ENCODE assay signal across 1 cellular context in genomic region chr2:207847098-207847806, GRCh38.
TF ChIP-seq lines count a peak whose summit lies in the region.

No MANE protein-coding gene starts in this region.

TF ChIP-seq in HepG2, 621 proteins besides CTCF, POLR2A, EP300 and RAD21 (continued from another document and continues in another):
- TF ChIP-seq ZNF280D (CRISPR knock-in tag; IDR thresholded peaks at IDR 0.05) (peak; percentile 89), PRMT3 (CRISPR knock-in tag; IDR thresholded peaks at IDR 0.05; ENCODE audit: borderline replicate concordance, low read depth) (no peak), ZNF431 (CRISPR knock-in tag; IDR thresholded peaks at IDR 0.05; ENCODE audit: borderline replicate concordance, low read depth) (no peak; the same call in 1 of the 2 replicates), TRIM22 (IDR thresholded peaks at IDR 0.05) (no peak), BHLHE40 (IDR thresholded peaks at IDR 0.05; ENCODE audit: low read length) (no peak), MIXL1 (CRISPR knock-in tag; IDR thresholded peaks at IDR 0.05) (peak; percentile 65), KAT8 (CRISPR knock-in tag; IDR thresholded peaks at IDR 0.05) (peak; percentile 63; the same call in 1 of the 2 replicates), ATF3 (CRISPR knock-in tag; IDR thresholded peaks at IDR 0.05) (0 out of 2 replicates have a peak, but pooled peaks have one; percentile 12), NR2F6 (IDR thresholded peaks at IDR 0.05) (peak; percentile 98), NR2F6 (CRISPR knock-in tag; IDR thresholded peaks at IDR 0.05) (peak; percentile 97), ZNF761 (CRISPR knock-in tag; conservative IDR thresholded peaks at IDR 0.05) (no peak), NFKBIZ (CRISPR knock-in tag; IDR thresholded peaks at IDR 0.05) (peak; percentile 81), UBTF (CRISPR knock-in tag; IDR thresholded peaks at IDR 0.05) (no peak; the same call in 1 of the 2 replicates), MZF1 (CRISPR knock-in tag; IDR thresholded peaks at IDR 0.05; ENCODE audit: borderline replicate concordance) (no peak), THAP11 (CRISPR knock-in tag; IDR thresholded peaks at IDR 0.05) (peak; percentile 51), ARID3A (IDR thresholded peaks at IDR 0.05; ENCODE audit: low read depth, low read length) (peak; percentile 84; the same call in 1 of the 2 replicates), MTA1 (CRISPR knock-in tag; IDR thresholded peaks at IDR 0.05; ENCODE audit: borderline replicate concordance) (no peak), ARNT2 (CRISPR knock-in tag; IDR thresholded peaks at IDR 0.05; ENCODE audit: low read depth) (no peak), ZNF143 (CRISPR knock-in tag; IDR thresholded peaks at IDR 0.05) (no peak; the same call in 1 of the 2 replicates), TOPORS (CRISPR knock-in tag; IDR thresholded peaks at IDR 0.05) (no peak), WIZ (CRISPR knock-in tag; IDR thresholded peaks at IDR 0.05) (no peak), ZNF883 (CRISPR knock-in tag; IDR thresholded peaks at IDR 0.05; ENCODE audit: not compliant biosample characterization) (no peak), MXI1 (IDR thresholded peaks at IDR 0.05; ENCODE audit: borderline replicate concordance, low read depth, low read length) (peak; percentile 31; the same call in 1 of the 3 replicates), ZNF343 (CRISPR knock-in tag; IDR thresholded peaks at IDR 0.05) (peak; percentile 21; the same call in 1 of the 2 replicates), ZNF567 (CRISPR knock-in tag; IDR thresholded peaks at IDR 0.05; ENCODE audit: borderline replicate concordance) (no peak), DMTF1 (CRISPR knock-in tag; IDR thresholded peaks at IDR 0.05) (no peak), TERF1 (CRISPR knock-in tag; IDR thresholded peaks at IDR 0.05) (no peak; the same call in 1 of the 2 replicates), ZNF615 (CRISPR knock-in tag; IDR thresholded peaks at IDR 0.05; ENCODE audit: borderline replicate concordance) (peak; percentile 34; the same call in 1 of the 2 replicates), ZBTB33 (CRISPR knock-in tag; IDR thresholded peaks at IDR 0.05) (no peak), HDAC1 (CRISPR knock-in tag; IDR thresholded peaks at IDR 0.05) (peak; percentile 39), PATZ1 (CRISPR knock-in tag; IDR thresholded peaks at IDR 0.05) (peak; percentile 72), ELF1 (CRISPR knock-in tag; IDR thresholded peaks at IDR 0.05) (peak; percentile 17; the same call in 1 of the 2 replicates), ZNF350 (CRISPR knock-in tag; IDR thresholded peaks at IDR 0.05; ENCODE audit: borderline replicate concordance, low read depth) (0 out of 2 replicates have a peak, but pooled peaks have one; percentile 48)
- TF ChIP-seq, protein P1, sequence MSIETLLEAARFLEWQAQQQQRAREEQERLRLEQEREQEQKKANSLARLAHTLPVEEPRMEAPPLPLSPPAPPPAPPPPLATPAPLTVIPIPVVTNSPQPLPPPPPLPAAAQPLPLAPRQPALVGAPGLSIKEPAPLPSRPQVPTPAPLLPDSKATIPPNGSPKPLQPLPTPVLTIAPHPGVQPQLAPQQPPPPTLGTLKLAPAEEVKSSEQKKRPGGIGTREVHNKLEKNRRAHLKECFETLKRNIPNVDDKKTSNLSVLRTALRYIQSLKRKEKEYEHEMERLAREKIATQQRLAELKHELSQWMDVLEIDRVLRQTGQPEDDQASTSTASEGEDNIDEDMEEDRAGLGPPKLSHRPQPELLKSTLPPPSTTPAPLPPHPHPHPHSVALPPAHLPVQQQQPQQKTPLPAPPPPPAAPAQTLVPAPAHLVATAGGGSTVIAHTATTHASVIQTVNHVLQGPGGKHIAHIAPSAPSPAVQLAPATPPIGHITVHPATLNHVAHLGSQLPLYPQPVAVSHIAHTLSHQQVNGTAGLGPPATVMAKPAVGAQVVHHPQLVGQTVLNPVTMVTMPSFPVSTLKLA (IDR thresholded peaks at IDR 0.05): peak; percentile 16; the same call in 1 of the 2 replicates
- TF ChIP-seq, protein P2, sequence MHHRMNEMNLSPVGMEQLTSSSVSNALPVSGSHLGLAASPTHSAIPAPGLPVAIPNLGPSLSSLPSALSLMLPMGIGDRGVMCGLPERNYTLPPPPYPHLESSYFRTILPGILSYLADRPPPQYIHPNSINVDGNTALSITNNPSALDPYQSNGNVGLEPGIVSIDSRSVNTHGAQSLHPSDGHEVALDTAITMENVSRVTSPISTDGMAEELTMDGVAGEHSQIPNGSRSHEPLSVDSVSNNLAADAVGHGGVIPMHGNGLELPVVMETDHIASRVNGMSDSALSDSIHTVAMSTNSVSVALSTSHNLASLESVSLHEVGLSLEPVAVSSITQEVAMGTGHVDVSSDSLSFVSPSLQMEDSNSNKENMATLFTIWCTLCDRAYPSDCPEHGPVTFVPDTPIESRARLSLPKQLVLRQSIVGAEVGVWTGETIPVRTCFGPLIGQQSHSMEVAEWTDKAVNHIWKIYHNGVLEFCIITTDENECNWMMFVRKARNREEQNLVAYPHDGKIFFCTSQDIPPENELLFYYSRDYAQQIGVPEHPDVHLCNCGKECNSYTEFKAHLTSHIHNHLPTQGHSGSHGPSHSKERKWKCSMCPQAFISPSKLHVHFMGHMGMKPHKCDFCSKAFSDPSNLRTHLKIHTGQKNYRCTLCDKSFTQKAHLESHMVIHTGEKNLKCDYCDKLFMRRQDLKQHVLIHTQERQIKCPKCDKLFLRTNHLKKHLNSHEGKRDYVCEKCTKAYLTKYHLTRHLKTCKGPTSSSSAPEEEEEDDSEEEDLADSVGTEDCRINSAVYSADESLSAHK (CRISPR knock-in tag; IDR thresholded peaks at IDR 0.05; ENCODE audit: borderline replicate concordance): no peak
